In the genomic region with DNA sequence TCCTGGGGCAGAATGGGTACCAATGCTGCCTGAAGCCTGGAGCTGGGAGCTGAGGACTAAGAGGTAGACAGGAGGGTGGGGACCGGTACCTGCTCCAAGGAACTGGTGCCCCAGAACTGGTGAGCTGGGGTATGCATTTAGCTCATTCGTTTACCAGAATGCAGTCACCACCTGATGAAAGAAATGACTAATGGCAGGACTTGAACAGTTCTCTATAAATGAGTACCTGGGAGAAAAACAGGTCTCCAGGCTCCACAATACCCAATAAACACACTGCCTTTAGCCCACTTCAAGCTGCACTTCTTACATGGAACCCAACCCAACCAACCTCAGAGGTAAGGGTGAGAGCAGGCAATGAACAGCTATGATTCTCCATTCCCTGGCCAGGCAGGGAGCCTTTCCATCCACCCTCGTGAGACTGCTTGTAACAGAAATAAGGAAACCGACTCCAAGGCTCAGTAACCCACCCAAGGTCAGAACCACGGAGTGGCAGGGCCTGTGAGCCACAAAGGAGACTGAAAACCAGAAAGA, we compare ENCODE assay signal across 9 cellular contexts. TPM values are rescaled to one million over a fixed set of nuclear protein-coding genes. Genes with fewer than 3 reads are reported as not detected.
DNase-seq lines count a peak whose midpoint lies in the region; ATAC-seq and TF ChIP-seq lines count a peak whose summit lies in the region.
"Had no signal": no experiment of that assay in that cellular context is flagged by ENCODE, and none has a peak within 500 bp of the region (broad histone marks: within the 10 kb centered on the region; RNA-seq: fewer than 3 reads in every experiment).

No MANE protein-coding gene starts in this region.

- no peak overlapping the region for H3K4me2 ChIP-seq in hepatocyte
- no peak overlapping the region for H3K4me2 ChIP-seq in GM23338

- peaks cover 3% of the 10 kb centered on the region for H3K36me3 Mint-ChIP-seq in T-helper 17 cell (ENCODE audit: low read depth)
- peaks cover 15% of the 10 kb centered on the region; the same call in 2 of the 3 replicates for H3K36me3 Mint-ChIP-seq in GM23338 (ENCODE audit: low read depth)

- H3K4me3 Mint-ChIP-seq in T-helper 17 cell (peak overlapping the region; percentile 53), GM23338 (no peak overlapping the region)

- H3K36me3 ChIP-seq in hepatocyte (replicated peaks; ENCODE audit: insufficient read depth, low read depth) (no peaks in the 10 kb centered on the region), thyroid gland (no peaks in the 10 kb centered on the region), GM23338 (ENCODE audit: insufficient read depth) (peaks cover 4% of the 10 kb centered on the region)

- DNase-seq in right cardiac atrium = no peak
- no peak for DNase-seq in cardiac septum (ENCODE audit: low spot score)
- DNase-seq in T-helper 17 cell = no peak
- DNase-seq in hepatocyte (ENCODE audit: low spot score) = no peak
- DNase-seq in thyroid gland = no peak
- no peak for DNase-seq in GM23338 (ENCODE audit: low spot score)
- DNase-seq in NCI-H187 treated with DMSO at 0.1 percent for 48 hours (lab: John Stamatoyannopoulos, UW) = no peak
- DNase-seq in LoVo (ENCODE audit: low spot score) = no peak
- DNase-seq: stimulated activated CD4-positive, alpha-beta T cell treated with anti-CD3 and anti-CD28 coated beads, Interleukin-4, amount 100 ng/mL, for 24 hours had no signal

- H3K27ac ChIP-seq in right cardiac atrium (ENCODE audit: low read length) = peak overlapping the region; percentile 59
- peak overlapping the region; percentile 22 for H3K27ac ChIP-seq in hepatocyte
- peak overlapping the region; percentile 21 to 67 (median 37) for H3K27ac ChIP-seq in thyroid gland
- no peak overlapping the region for H3K27ac ChIP-seq in GM23338 (ENCODE audit: low read depth)

- H3K9me3 Mint-ChIP-seq in GM23338 = no peaks in the 10 kb centered on the region

- H3K4me1 Mint-ChIP-seq in T-helper 17 cell (peaks cover 72% of the 10 kb centered on the region), GM23338 (peaks cover 45% of the 10 kb centered on the region)

- no peaks in the 10 kb centered on the region for H3K27me3 Mint-ChIP-seq in T-helper 17 cell
- no peaks in the 10 kb centered on the region for H3K27me3 Mint-ChIP-seq in GM23338 (ENCODE audit: insufficient read depth, low read depth, poor library complexity)

- no peaks in the 10 kb centered on the region for H3K9me2 ChIP-seq in hepatocyte (replicated peaks; ENCODE audit: insufficient read depth)
- no peaks in the 10 kb centered on the region for H3K9me2 ChIP-seq in GM23338 (ENCODE audit: insufficient read depth)

- no peaks in the 10 kb centered on the region for H3K27me3 ChIP-seq in right cardiac atrium (ENCODE audit: control insufficient read depth, insufficient read depth)
- no peaks in the 10 kb centered on the region for H3K27me3 ChIP-seq in hepatocyte
- no peaks in the 10 kb centered on the region for H3K27me3 ChIP-seq in thyroid gland
- H3K27me3 ChIP-seq in GM23338 (ENCODE audit: insufficient read depth) = no peaks in the 10 kb centered on the region

- no peak for TF ChIP-seq POLR2A in thyroid gland (IDR thresholded peaks at IDR 0.05)

- intact Hi-C loops in right cardiac atrium (cut with DNase I) = no loop called here
- intact Hi-C loops in cardiac septum (cut with DNase I) = loop anchor here (5.0 kb wide), 1 partner anchor 50 kb away; a partner anchor contains a TSS
- intact Hi-C loops in thyroid gland (cut with DNase I) = no loop called here

- peaks cover 66% of the 10 kb centered on the region for H4K20me1 ChIP-seq in hepatocyte (ENCODE audit: insufficient read depth, poor library complexity, severe bottlenecking)
- peaks cover 77% of the 10 kb centered on the region for H4K20me1 ChIP-seq in GM23338 (replicated peaks; ENCODE audit: insufficient read depth)

- ATAC-seq in right cardiac atrium (no peak), T-helper 17 cell (no peak), GM23338 (no peak)

- H3K79me2 ChIP-seq in hepatocyte (peaks cover 98% of the 10 kb centered on the region), GM23338 (replicated peaks; ENCODE audit: insufficient read depth) (peaks cover 93% of the 10 kb centered on the region)

- TF ChIP-seq CTCF in hepatocyte (IDR thresholded peaks at IDR 0.05; ENCODE audit: poor library complexity) (no peak), thyroid gland (IDR thresholded peaks at IDR 0.05) (no peak), GM23338 (conservative IDR thresholded peaks at IDR 0.05; ENCODE audit: low read depth in 2 of 2) (no peak)

- H3K27ac Mint-ChIP-seq in T-helper 17 cell (peak overlapping the region; percentile 67), GM23338 (no peak overlapping the region)

- H2AFZ ChIP-seq in hepatocyte = no peak overlapping the region
- no peak overlapping the region for H2AFZ ChIP-seq in GM23338

- H3K4me1 ChIP-seq in right cardiac atrium (ENCODE audit: control insufficient read depth, insufficient read depth, low read length) = peaks cover 31% of the 10 kb centered on the region
- H3K4me1 ChIP-seq in hepatocyte (ENCODE audit: insufficient read depth) = peaks cover 12% of the 10 kb centered on the region
- H3K4me1 ChIP-seq in thyroid gland = peaks cover 89 to 95% of the 10 kb centered on the region in 2 donors
- H3K4me1 ChIP-seq in GM23338 (ENCODE audit: insufficient read depth) = peaks cover 14% of the 10 kb centered on the region; the same call in 1 of the 2 replicates

- no peaks in the 10 kb centered on the region for H3F3A ChIP-seq in GM23338 (replicated peaks; ENCODE audit: low read depth)

- no peaks in the 10 kb centered on the region for H3K9me3 ChIP-seq in right cardiac atrium (ENCODE audit: control insufficient read depth, low read length)
- H3K9me3 ChIP-seq in T-helper 17 cell (ENCODE audit: control insufficient read depth, low read length, poor library complexity, severe bottlenecking) = no peaks in the 10 kb centered on the region
- no peaks in the 10 kb centered on the region for H3K9me3 ChIP-seq in hepatocyte (ENCODE audit: low read depth)
- H3K9me3 ChIP-seq in thyroid gland = no peaks in the 10 kb centered on the region

- H3K4me3 ChIP-seq in right cardiac atrium (ENCODE audit: low read length) (no peak overlapping the region), hepatocyte (no peak overlapping the region), thyroid gland (replicated peaks in 1 of 3) (peak overlapping the region in 1 of 3 donors; percentile 8), GM23338 (no peak overlapping the region)

- 69% methylated on average over 5 of the region's 5 CpGs for WGBS in right cardiac atrium
- WGBS in hepatocyte (ENCODE audit: low lambda C conversion rate, missing lambda C conversion rate) = 83% methylated on average over 5 of the region's 5 CpGs
- 74 to 75% methylated on average over 5 of the region's 5 CpGs for WGBS in thyroid gland, 2 donors

TF ChIP-seq in GM23338, 12 proteins besides CTCF, POLR2A, EP300 and RAD21 (continues in another document):
- TF ChIP-seq, protein P1, sequence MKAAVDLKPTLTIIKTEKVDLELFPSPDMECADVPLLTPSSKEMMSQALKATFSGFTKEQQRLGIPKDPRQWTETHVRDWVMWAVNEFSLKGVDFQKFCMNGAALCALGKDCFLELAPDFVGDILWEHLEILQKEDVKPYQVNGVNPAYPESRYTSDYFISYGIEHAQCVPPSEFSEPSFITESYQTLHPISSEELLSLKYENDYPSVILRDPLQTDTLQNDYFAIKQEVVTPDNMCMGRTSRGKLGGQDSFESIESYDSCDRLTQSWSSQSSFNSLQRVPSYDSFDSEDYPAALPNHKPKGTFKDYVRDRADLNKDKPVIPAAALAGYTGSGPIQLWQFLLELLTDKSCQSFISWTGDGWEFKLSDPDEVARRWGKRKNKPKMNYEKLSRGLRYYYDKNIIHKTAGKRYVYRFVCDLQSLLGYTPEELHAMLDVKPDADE (IDR thresholded peaks at IDR 0.05) = no peak
- TF ChIP-seq POLR2AphosphoS5 (IDR thresholded peaks at IDR 0.05; ENCODE audit: low read depth) = no peak

RNA-seq across cellular contexts. Expression of a gene that starts 15.4 kb away (rescaled TPM):
- total RNA-seq in right cardiac atrium = 100 to 1,000 TPM; 105 to 162 (median 140) TPM
- polyA plus RNA-seq in right cardiac atrium = 129 TPM
- total RNA-seq in cardiac septum = 163 TPM
- 100 to 1,000 TPM in 1 of 2 donors, 10 to 100 TPM in 1; 77.9 to 113 TPM for total RNA-seq in T-helper 17 cell
- 99.5 and 121 TPM in 2 replicates for total RNA-seq in hepatocyte
- 149 and 161 TPM in 2 replicates for polyA plus RNA-seq in hepatocyte
- total RNA-seq in thyroid gland = 100 to 1,000 TPM; 142 to 272 (median 189) TPM
- total RNA-seq in GM23338 (2014; rRNA removed; shearing (Covaris generic)) = 159 and 171 TPM in 2 replicates
- polyA plus RNA-seq in GM23338 (2016; fragmentation: Nextera tagmentation; extraction: Ambion mirVana) = 324 and 350 TPM in 2 replicates

RNA-seq across cellular contexts. Expression of a gene that starts 48.5 kb away (rescaled TPM):
- total RNA-seq in right cardiac atrium = 1 to 10 TPM; 1.9 to 2.2 (median 2.2) TPM
- polyA plus RNA-seq in right cardiac atrium = 2.0 TPM
- total RNA-seq in cardiac septum = 2.7 TPM
- 1 to 10 TPM; 1.2 to 2.3 TPM for total RNA-seq in T-helper 17 cell
- total RNA-seq in hepatocyte = 57.2 and 64.1 TPM in 2 replicates
- 74.4 and 83.3 TPM in 2 replicates for polyA plus RNA-seq in hepatocyte
- total RNA-seq in thyroid gland = 10 to 100 TPM; 18.0 to 37.6 (median 34.7) TPM
- 4.6 and 5.3 TPM in 2 replicates for total RNA-seq in GM23338 (2014; rRNA removed; shearing (Covaris generic))
- polyA plus RNA-seq in GM23338 (2016; fragmentation: Nextera tagmentation; extraction: Ambion mirVana) = 2.9 and 3.2 TPM in 2 replicates
